ENCODE assay signal across 1 cellular context in genomic region chr15:101088788-101089578, GRCh38.
TF ChIP-seq lines count a peak whose summit lies in the region.

No MANE protein-coding gene starts in this region.

TF ChIP-seq in SK-N-SH, 30 proteins besides CTCF, POLR2A, EP300 and RAD21 (continued from another document):
- TF ChIP-seq ZBTB33 (IDR thresholded peaks at IDR 0.05; ENCODE audit: borderline replicate concordance, low read depth) (no peak), USF1 (IDR thresholded peaks at IDR 0.05; ENCODE audit: borderline replicate concordance, low read depth) (no peak), MXI1 (IDR thresholded peaks at IDR 0.05; ENCODE audit: low read depth, low read length) (no peak), RXRA (IDR thresholded peaks at IDR 0.05; ENCODE audit: borderline replicate concordance, low read depth) (no peak), EZH2phosphoT487 (IDR thresholded peaks at IDR 0.05; ENCODE audit: borderline replicate concordance, low read depth) (no peak), RFX5 (IDR thresholded peaks at IDR 0.05; ENCODE audit: low read length) (no peak), SMC3 (IDR thresholded peaks at IDR 0.05; ENCODE audit: low read depth, low read length) (peak; percentile 97), YY1 (IDR thresholded peaks at IDR 0.05; ENCODE audit: low read depth) (peak; percentile 76), RCOR1 (IDR thresholded peaks at IDR 0.05; ENCODE audit: low read length) (no peak), JUND (IDR thresholded peaks at IDR 0.05) (no peak), SIN3A (IDR thresholded peaks at IDR 0.05; ENCODE audit: borderline replicate concordance, low read depth, low read length) (no peak), MEF2A (IDR thresholded peaks at IDR 0.05; ENCODE audit: borderline replicate concordance, low read depth) (no peak), MAX (IDR thresholded peaks at IDR 0.05; ENCODE audit: low read depth) (no peak)
